ENCODE assay signal across 1 cellular context in genomic region chr1:202807926-202808757, GRCh38.
TF ChIP-seq lines count a peak whose summit lies in the region.

TSS of gene KDM5B (minus strand) at chr1:202808421. CDS start at chr1:202808305, 116 bp downstream.

TF ChIP-seq in HepG2, 621 proteins besides CTCF, POLR2A, EP300 and RAD21 (continued from another document and continues in another):
- TF ChIP-seq ZSCAN9 (CRISPR knock-in tag; IDR thresholded peaks at IDR 0.05; ENCODE audit: borderline replicate concordance) (peak; percentile 76), FOXK2 (IDR thresholded peaks at IDR 0.05) (no peak), HINFP (CRISPR knock-in tag; IDR thresholded peaks at IDR 0.05; ENCODE audit: low read depth) (no peak), ZMYM4 (CRISPR knock-in tag; IDR thresholded peaks at IDR 0.05) (peak; percentile 90; the same call in 1 of the 2 replicates), GATAD1 (CRISPR knock-in tag; IDR thresholded peaks at IDR 0.05) (peak; percentile 81), TRAFD1 (CRISPR knock-in tag; IDR thresholded peaks at IDR 0.05; ENCODE audit: borderline replicate concordance) (no peak), MATR3 (CRISPR knock-in tag; IDR thresholded peaks at IDR 0.05) (no peak), REL (CRISPR knock-in tag; conservative IDR thresholded peaks at IDR 0.05) (no peak; the same call in 1 of the 2 replicates), ZNF205 (CRISPR knock-in tag; IDR thresholded peaks at IDR 0.05) (0 out of 2 replicates have a peak, but pooled peaks have one; percentile 25), FUBP1 (CRISPR knock-in tag; IDR thresholded peaks at IDR 0.05; ENCODE audit: borderline replicate concordance) (no peak), RBM39 (IDR thresholded peaks at IDR 0.05; ENCODE audit: low read depth, low read length, poor library complexity, severe bottlenecking) (peak; percentile 67), ZBTB43 (CRISPR knock-in tag; conservative IDR thresholded peaks at IDR 0.05) (no peak; the same call in 1 of the 2 replicates), HMGXB3 (CRISPR knock-in tag; IDR thresholded peaks at IDR 0.05; ENCODE audit: borderline replicate concordance) (peak; percentile 82), ZNF256 (CRISPR knock-in tag; conservative IDR thresholded peaks at IDR 0.05) (no peak), ZNF672 (CRISPR knock-in tag; IDR thresholded peaks at IDR 0.05) (no peak), ZNF691 (CRISPR knock-in tag; IDR thresholded peaks at IDR 0.05; ENCODE audit: borderline replicate concordance, low read depth) (no peak; the same call in 1 of the 2 replicates), MLX (CRISPR knock-in tag; IDR thresholded peaks at IDR 0.05) (no peak), ZNF414 (CRISPR knock-in tag; IDR thresholded peaks at IDR 0.05) (peak; percentile 81; the same call in 1 of the 2 replicates), NR3C1 (CRISPR knock-in tag; IDR thresholded peaks at IDR 0.05) (no peak), ZNF446 (CRISPR knock-in tag; IDR thresholded peaks at IDR 0.05) (0 out of 2 replicates have a peak, but pooled peaks have one; percentile 27), HDAC1 (CRISPR knock-in tag; IDR thresholded peaks at IDR 0.05) (peak; percentile 90), ZNF136 (CRISPR knock-in tag; IDR thresholded peaks at IDR 0.05; ENCODE audit: low read depth) (0 out of 2 replicates have a peak, but pooled peaks have one; percentile 27), ZNF275 (CRISPR knock-in tag; IDR thresholded peaks at IDR 0.05; ENCODE audit: borderline replicate concordance) (no peak), SALL2 (CRISPR knock-in tag; IDR thresholded peaks at IDR 0.05) (no peak), GMEB2 (CRISPR knock-in tag; IDR thresholded peaks at IDR 0.05; ENCODE audit: low read depth) (peak; percentile 79), ZNF800 (CRISPR knock-in tag; IDR thresholded peaks at IDR 0.05) (no peak), ZNF513 (CRISPR knock-in tag; conservative IDR thresholded peaks at IDR 0.05) (no peak), ATM (IDR thresholded peaks at IDR 0.05; ENCODE audit: borderline replicate concordance) (no peak), RFXANK (CRISPR knock-in tag; IDR thresholded peaks at IDR 0.05) (0 out of 2 replicates have a peak, but pooled peaks have one; percentile 31), ELF3 (CRISPR knock-in tag; IDR thresholded peaks at IDR 0.05) (peak; percentile 70), KDM5A (IDR thresholded peaks at IDR 0.05; ENCODE audit: borderline replicate concordance, low read length) (peak; percentile 34; the same call in 1 of the 2 replicates), KDM6A (CRISPR knock-in tag; IDR thresholded peaks at IDR 0.05; ENCODE audit: low read depth) (no peak), ZFY (CRISPR knock-in tag; IDR thresholded peaks at IDR 0.05) (peak; percentile 77), RFX5 (IDR thresholded peaks at IDR 0.05; ENCODE audit: low read depth, low read length) (no peak)
